In genomic region chr5:176396330-176396729, GRCh38 we compare ENCODE assay signal across 15 cellular contexts. TPM values are rescaled to one million over a fixed set of nuclear protein-coding genes. Genes with fewer than 3 reads are reported as not detected.
A peak's percentile ranks its signal among the peaks of the same experiment; 100 is the strongest.
DNase-seq lines count a peak whose midpoint lies in the region; ATAC-seq, FAIRE-seq and TF ChIP-seq lines count a peak whose summit lies in the region.
"Had no signal": no experiment of that assay in that cellular context is flagged by ENCODE, and none has a peak within 500 bp of the region (broad histone marks: within the 10 kb centered on the region; RNA-seq: fewer than 3 reads in every experiment).

No MANE protein-coding gene starts in this region.

- H3F3A ChIP-seq in GM23338 (replicated peaks; ENCODE audit: low read depth) = no peaks in the 10 kb centered on the region

- H2AFZ ChIP-seq in GM23338 (no peak overlapping the region), astrocyte (ENCODE audit: low read depth, low read length) (no peak overlapping the region)

- H3K4me3 Mint-ChIP-seq in GM23338 (no peak overlapping the region), astrocyte (ENCODE audit: unreplicated experiment) (peak overlapping the region; percentile 58)
- H3K4me3 Mint-ChIP-seq: B cell had no signal

- H3K27ac ChIP-seq in A549 (no peak overlapping the region), GM23338 (ENCODE audit: low read depth) (no peak overlapping the region), astrocyte (ENCODE audit: low read depth, low read length) (no peak overlapping the region), ascending aorta (no peak overlapping the region)

- no peak for DNase-seq in A549 (ENCODE audit: low read depth in 1 of 2, low spot score in 1 of 2)
- DNase-seq in GM23338 (ENCODE audit: low spot score) = no peak
- DNase-seq in astrocyte (ENCODE audit: low read depth) = no peak
- DNase-seq in islet precursor cell = peak; percentile 68
- no peak for DNase-seq in stimulated activated naive CD8-positive, alpha-beta T cell treated with anti-CD3 and anti-CD28 coated beads, Interleukin-15, Interleukin-2, amounts not matched to agents 100 U/mL and 50 U/mL, for 24 hours
- no peak for DNase-seq in NCI-H345 treated with DMSO at 0.1 percent for 48 hours (lab: John Stamatoyannopoulos, UW; ENCODE audit: unreplicated experiment)
- no peak for DNase-seq in ascending aorta (ENCODE audit: low spot score in 2 of 2)
- DNase-seq: activated CD4-positive, alpha-beta T cell treated with anti-CD3 and anti-CD28 coated beads, Interleukin-2, amount 50 U/mL, for 48 hours; anterior cingulate cortex; mammary epithelial cell; NCI-H2029 had no signal

- no peak for TF ChIP-seq POLR2A in A549 (IDR thresholded peaks at IDR 0.05; ENCODE audit: low read length)

- H3K4me1 ChIP-seq in A549 (peaks cover 13% of the 10 kb centered on the region; the same call in 2 of the 3 replicates), GM23338 (ENCODE audit: insufficient read depth) (no peaks in the 10 kb centered on the region), astrocyte (ENCODE audit: insufficient read depth, low read length) (no peaks in the 10 kb centered on the region), ascending aorta (no peaks in the 10 kb centered on the region)

- peaks cover 4% of the 10 kb centered on the region; the same call in 1 of the 3 replicates for H3K4me1 Mint-ChIP-seq in GM23338
- H3K4me1 Mint-ChIP-seq in astrocyte (ENCODE audit: low read depth, unreplicated experiment) = peaks cover 9% of the 10 kb centered on the region
- H3K4me1 Mint-ChIP-seq: B cell had no signal

- H3K79me2 ChIP-seq in GM23338 (replicated peaks; ENCODE audit: insufficient read depth) (no peaks in the 10 kb centered on the region), astrocyte (ENCODE audit: insufficient read depth, low read length) (no peaks in the 10 kb centered on the region)

- TF ChIP-seq RAD21 in A549 (conservative IDR thresholded peaks at IDR 0.05 in 1 of 2, IDR thresholded peaks at IDR 0.05 in 1 of 2) = no peak

- H3K27me3 ChIP-seq in GM23338 (ENCODE audit: insufficient read depth) = no peaks in the 10 kb centered on the region
- H3K27me3 ChIP-seq in astrocyte (ENCODE audit: insufficient read depth, low read length) = no peaks in the 10 kb centered on the region
- H3K27me3 ChIP-seq in ascending aorta = no peaks in the 10 kb centered on the region

- CTCF ChIA-PET in A549 (lab: Yijun Ruan, JAX) = interaction anchor here (1.1 to 1.6 kb wide), 3 partner anchors 11 to 182 kb away, joined by 3 to 5 read pairs (median 3); no protein-coding TSS in a partner anchor

- POLR2A ChIA-PET in A549 (lab: Yijun Ruan, JAX) = no interaction called here

- peak overlapping the region; percentile 62; the same call in 1 of the 2 replicates for H3K27ac Mint-ChIP-seq in GM23338
- peak overlapping the region; percentile 95 for H3K27ac Mint-ChIP-seq in astrocyte (ENCODE audit: unreplicated experiment)
- H3K27ac Mint-ChIP-seq: B cell had no signal

- H3K36me3 Mint-ChIP-seq in GM23338 (ENCODE audit: low read depth) (peaks cover 6% of the 10 kb centered on the region; the same call in 2 of the 3 replicates), astrocyte (ENCODE audit: low read depth, unreplicated experiment) (peaks cover 9% of the 10 kb centered on the region)

- no peak for TF ChIP-seq CTCF in A549 (IDR thresholded peaks at IDR 0.05)
- no peak for TF ChIP-seq CTCF in GM23338 (conservative IDR thresholded peaks at IDR 0.05; ENCODE audit: low read depth in 2 of 2)
- TF ChIP-seq CTCF in astrocyte (IDR thresholded peaks at IDR 0.05; ENCODE audit: insufficient read depth, low read depth, low read length) = no peak
- TF ChIP-seq CTCF in ascending aorta (IDR thresholded peaks at IDR 0.05) = no peak

- 72% methylated on average over 6 of the region's 6 CpGs for WGBS in A549 (ENCODE audit: missing lambda C conversion rate)

- H3K4me3 ChIP-seq in A549 = no peak overlapping the region
- H3K4me3 ChIP-seq in GM23338 = no peak overlapping the region
- no peak overlapping the region for H3K4me3 ChIP-seq in astrocyte (ENCODE audit: insufficient read depth, low read depth, low read length)
- no peak overlapping the region for H3K4me3 ChIP-seq in ascending aorta

- H3K36me3 ChIP-seq in GM23338 (ENCODE audit: insufficient read depth) (no peaks in the 10 kb centered on the region), astrocyte (ENCODE audit: insufficient read depth, low read length) (peaks cover 4% of the 10 kb centered on the region), ascending aorta (peaks cover 16 to 57% of the 10 kb centered on the region in 2 donors)

- ATAC-seq in A549 (0 out of 6 replicates have a peak, but pooled peaks of 1 of the 2 experiments have one; percentile 14), GM23338 (no peak), HG03045 (IDR thresholded peaks at IDR 0.05; ENCODE audit: unreplicated experiment) (no peak)
- no peak for ATAC-seq in stimulated activated naive CD8-positive, alpha-beta T cell treated with anti-CD3 and anti-CD28 coated beads, Interleukin-15, Interleukin-2, amounts not matched to agents 100 U/mL and 50 U/mL, for 24 hours

- H3K9me3 Mint-ChIP-seq in GM23338 (no peaks in the 10 kb centered on the region), astrocyte (ENCODE audit: unreplicated experiment) (no peaks in the 10 kb centered on the region)

- intact Hi-C loops in ascending aorta (cut with DNase I) = no loop called here

- H3K9ac ChIP-seq in astrocyte (ENCODE audit: low read length) = no peak overlapping the region

- no peaks in the 10 kb centered on the region for H3K9me3 ChIP-seq in A549
- no peaks in the 10 kb centered on the region for H3K9me3 ChIP-seq in astrocyte (ENCODE audit: insufficient read depth, low read depth, low read length)
- no peaks in the 10 kb centered on the region for H3K9me3 ChIP-seq in ascending aorta

- H4K20me1 ChIP-seq in GM23338 (replicated peaks; ENCODE audit: insufficient read depth) (no peaks in the 10 kb centered on the region), astrocyte (ENCODE audit: insufficient read depth, low read length) (no peaks in the 10 kb centered on the region)

- FAIRE-seq in A549 (lab: Jason Lieb, UNC) (no peak), astrocyte (lab: Jason Lieb, UNC) (no peak)
- FAIRE-seq: GM18507 had no signal

- no peaks in the 10 kb centered on the region for H3K9me2 ChIP-seq in GM23338 (ENCODE audit: insufficient read depth)

- no peak overlapping the region for H3K4me2 ChIP-seq in A549
- H3K4me2 ChIP-seq in GM23338 = no peak overlapping the region
- no peak overlapping the region for H3K4me2 ChIP-seq in astrocyte (ENCODE audit: low read length)

- no peak for TF ChIP-seq EP300 in A549 (IDR thresholded peaks at IDR 0.05)

- H3K27me3 Mint-ChIP-seq in GM23338 (ENCODE audit: insufficient read depth, low read depth, poor library complexity) (peaks cover 7% of the 10 kb centered on the region), astrocyte (ENCODE audit: low read depth, unreplicated experiment) (no peaks in the 10 kb centered on the region)
- H3K27me3 Mint-ChIP-seq: B cell had no signal

RNA-seq across cellular contexts. Expression of gene HIGD2A, which starts 7.8 kb away (rescaled TPM):
- 102 and 114 TPM in 2 replicates for polyA plus RNA-seq in A549 (2011; rRNA removed)
- 284 and 313 TPM in 2 replicates for polyA plus RNA-seq in A549 (2012; cell fraction: cytosol; rRNA removed)
- polyA plus RNA-seq in A549 (2012; cell fraction: nucleus; rRNA removed) = 167 and 175 TPM in 2 replicates
- 194 to 205 TPM (median 197 TPM) in 3 replicates for polyA plus RNA-seq in A549 (2017; fragmentation: RNase III; extraction: RNeasy Plus Mini Kit Qiagen cat#74134 plus additional on column Dnase treatment)
- 69.8 and 87.4 TPM in 2 replicates for polyA minus RNA-seq in A549 (2011; rRNA and poly(A)+ RNA removed)
- total RNA-seq in GM23338 (2014; rRNA removed; shearing (Covaris generic)) = 50.1 and 67.7 TPM in 2 replicates
- polyA plus RNA-seq in GM23338 (2016; fragmentation: Nextera tagmentation; extraction: Ambion mirVana) = 194 and 206 TPM in 2 replicates
- total RNA-seq in astrocyte = 103 and 108 TPM in 2 replicates
- 36.7 TPM for total RNA-seq in ascending aorta

RNA-seq across cellular contexts. Expression of gene NOP16, which starts 7.9 kb away (rescaled TPM):
- polyA plus RNA-seq in A549 (2011; rRNA removed) (77.5 and 90.7 TPM in 2 replicates), A549 (2017; fragmentation: RNase III; extraction: RNeasy Plus Mini Kit Qiagen cat#74134 plus additional on column Dnase treatment) (106 to 139 TPM (median 127 TPM) in 3 replicates), GM23338 (2016; fragmentation: Nextera tagmentation; extraction: Ambion mirVana) (181 and 193 TPM in 2 replicates)
- 135 and 187 TPM in 2 replicates for polyA plus RNA-seq in A549 (2012; cell fraction: cytosol; rRNA removed)
- 111 and 119 TPM in 2 replicates for polyA plus RNA-seq in A549 (2012; cell fraction: nucleus; rRNA removed)
- polyA minus RNA-seq in A549 (2011; rRNA and poly(A)+ RNA removed) = 33.9 and 41.9 TPM in 2 replicates
- 43.4 and 44.3 TPM in 2 replicates for total RNA-seq in GM23338 (2014; rRNA removed; shearing (Covaris generic))
- total RNA-seq in astrocyte (39.3 and 46.3 TPM in 2 replicates), ascending aorta (not detected)

RNA-seq across cellular contexts. Expression of gene CLTB, which starts 20.0 kb away (rescaled TPM):
- polyA plus RNA-seq in A549 (2011; rRNA removed) = 30.9 and 47.4 TPM in 2 replicates
- 90.4 and 94.8 TPM in 2 replicates for polyA plus RNA-seq in A549 (2012; cell fraction: cytosol; rRNA removed)
- polyA plus RNA-seq in A549 (2012; cell fraction: nucleus; rRNA removed) = 70.3 and 77.1 TPM in 2 replicates
- polyA plus RNA-seq in A549 (2017; fragmentation: RNase III; extraction: RNeasy Plus Mini Kit Qiagen cat#74134 plus additional on column Dnase treatment) = 42.2 to 49.8 TPM (median 44.1 TPM) in 3 replicates
- 17.0 and 19.8 TPM in 2 replicates for polyA minus RNA-seq in A549 (2011; rRNA and poly(A)+ RNA removed)
- total RNA-seq in GM23338 (2014; rRNA removed; shearing (Covaris generic)) = 34.0 and 41.4 TPM in 2 replicates
- 26.8 and 30.1 TPM in 2 replicates for polyA plus RNA-seq in GM23338 (2016; fragmentation: Nextera tagmentation; extraction: Ambion mirVana)
- 89.2 and 117 TPM in 2 replicates for total RNA-seq in astrocyte
- total RNA-seq in ascending aorta = 189 TPM

RNA-seq across cellular contexts. Expression of gene ARL10, which starts 31.0 kb away (rescaled TPM):
- polyA plus RNA-seq in A549 (2011; rRNA removed) = 0.12 and 0.21 TPM in 2 replicates
- polyA plus RNA-seq in A549 (2012; cell fraction: cytosol; rRNA removed) = 0.25 and 0.36 TPM in 2 replicates
- polyA plus RNA-seq in A549 (2012; cell fraction: nucleus; rRNA removed) = 0.01 and 0.04 TPM in 2 replicates
- 0.15 to 0.51 TPM (median 0.38 TPM) in 3 replicates for polyA plus RNA-seq in A549 (2017; fragmentation: RNase III; extraction: RNeasy Plus Mini Kit Qiagen cat#74134 plus additional on column Dnase treatment)
- polyA minus RNA-seq in A549 (2011; rRNA and poly(A)+ RNA removed) = 0.08 and 0.10 TPM in 2 replicates
- total RNA-seq in GM23338 (2014; rRNA removed; shearing (Covaris generic)) = 6.7 and 7.9 TPM in 2 replicates
- polyA plus RNA-seq in GM23338 (2016; fragmentation: Nextera tagmentation; extraction: Ambion mirVana) = 2.0 and 2.5 TPM in 2 replicates
- total RNA-seq in astrocyte = 13.2 and 14.3 TPM in 2 replicates
- 2.7 TPM for total RNA-seq in ascending aorta
- total RNA-seq: HT-29 had no signal

RNA-seq across cellular contexts. Expression of gene KIAA1191, which starts 34.8 kb away (rescaled TPM):
- polyA plus RNA-seq in A549 (2011; rRNA removed) = 89.3 and 103 TPM in 2 replicates
- 60.0 and 78.3 TPM in 2 replicates for polyA plus RNA-seq in A549 (2012; cell fraction: cytosol; rRNA removed)
- polyA plus RNA-seq in A549 (2012; cell fraction: nucleus; rRNA removed) = 34.8 and 40.3 TPM in 2 replicates
- 71.7 to 83.6 TPM (median 81.2 TPM) in 3 replicates for polyA plus RNA-seq in A549 (2017; fragmentation: RNase III; extraction: RNeasy Plus Mini Kit Qiagen cat#74134 plus additional on column Dnase treatment)
- 117 and 141 TPM in 2 replicates for polyA minus RNA-seq in A549 (2011; rRNA and poly(A)+ RNA removed)
- total RNA-seq in GM23338 (2014; rRNA removed; shearing (Covaris generic)) = 87.2 and 87.4 TPM in 2 replicates
- polyA plus RNA-seq in GM23338 (2016; fragmentation: Nextera tagmentation; extraction: Ambion mirVana) = 52.3 and 53.7 TPM in 2 replicates
- 163 and 164 TPM in 2 replicates for total RNA-seq in astrocyte
- 56.2 TPM for total RNA-seq in ascending aorta

Comparison
In these comparisons a context has a peak if more than half of its experiments do, and no peak if none do; other contexts are left out.
1. RNA of gene NOP16, which starts 7.9 kb away (total RNA-seq): 39.3 to 46.3 TPM in astrocyte and 43.4 to 44.3 TPM in GM23338; not detected in ascending aorta (single experiment); every median in the first group is over 10 times any median in the second.